16 cellular contexts compared by ENCODE assay signal in genomic region chr11:14366936-14367335, GRCh38. TPM values are rescaled to one million over a fixed set of nuclear protein-coding genes. Genes with fewer than 3 reads are reported as not detected.
A peak's percentile ranks its signal among the peaks of the same experiment; 100 is the strongest.
DNase-seq lines count a peak whose midpoint lies in the region; ATAC-seq and TF ChIP-seq lines count a peak whose summit lies in the region.
"Had no signal": no experiment of that assay in that cellular context is flagged by ENCODE, and none has a peak within 500 bp of the region (broad histone marks: within the 10 kb centered on the region; RNA-seq: fewer than 3 reads in every experiment).

No MANE protein-coding gene starts in this region.

- H3K4me3 ChIP-seq in DND-41 (ENCODE audit: low read depth in 1 of 2, low read length in 2 of 2): no peak overlapping the region
- H3K4me3 ChIP-seq: BLaER1 treated with 17β-estradiol and CSF1 and Interleukin-3, amounts not matched to agents 10 nM and 100 nM; GM23248; HAP-1 had no signal

- no peaks in the 10 kb centered on the region for H3K79me2 ChIP-seq in DND-41 (ENCODE audit: insufficient read depth, low read length)

- H3K9ac ChIP-seq in DND-41 (ENCODE audit: low read depth, low read length): no peak overlapping the region
- H3K9ac ChIP-seq: BLaER1 treated with 17β-estradiol and CSF1 and Interleukin-3, amounts not matched to agents 10 nM and 100 nM; GM23248 had no signal

- peak; percentile 93 for ATAC-seq in activated naive CD8-positive, alpha-beta T cell treated with anti-CD3 and anti-CD28 coated beads, Interleukin-2, amount 10 ng/mL, durations not matched to agents 7 days and 5 days (ENCODE audit: low read depth)
- peak; percentile 79 for ATAC-seq in DND-41 (ENCODE audit: insufficient read depth, low read depth)
- peak; percentile 69 for ATAC-seq in activated CD8-positive, alpha-beta T cell treated with anti-CD3 and anti-CD28 coated beads, Interleukin-2, amount 10 ng/mL, durations not matched to agents 7 days and 5 days
- ATAC-seq: HepG2 had no signal

- H3K36me3 ChIP-seq in DND-41 (ENCODE audit: insufficient read depth, low read length): no peaks in the 10 kb centered on the region
- H3K36me3 ChIP-seq: BLaER1 treated with 17β-estradiol and CSF1 and Interleukin-3, amounts not matched to agents 10 nM and 100 nM; HAP-1 had no signal

- intact Hi-C loops in activated CD4-positive, alpha-beta memory T cell treated with anti-CD3 and anti-CD28 coated beads for 36 hours (cut with micrococcal nuclease): no loop called here

- no peak overlapping the region for H3K4me2 ChIP-seq in DND-41 (ENCODE audit: insufficient read depth, low read length)
- H3K4me2 ChIP-seq: BLaER1 treated with 17β-estradiol and CSF1 and Interleukin-3, amounts not matched to agents 10 nM and 100 nM had no signal

- POLR2A ChIA-PET in activated CD4-positive, alpha-beta memory T cell treated with anti-CD3 and anti-CD28 coated beads, Interleukin-2, amount 10 ng/mL, durations not matched to agents 7 days and 5 days (lab: Charles Lee): interaction anchor here (0.9 to 1.5 kb wide), 5 partner anchors 8 to 133 kb away, joined by 3 to 8 read pairs (median 3); no protein-coding TSS in a partner anchor
- POLR2A ChIA-PET in activated CD4-positive, alpha-beta memory T cell treated with anti-CD3 and anti-CD28 coated beads for 36 hours (lab: Charles Lee): interaction anchor here (0.7 kb wide), 1 partner anchor 47 kb away, joined by 3 read pairs; no protein-coding TSS in a partner anchor
- POLR2A ChIA-PET in activated naive CD8-positive, alpha-beta T cell treated with anti-CD3 and anti-CD28 coated beads, Interleukin-2, amount 10 ng/mL, durations not matched to agents 7 days and 5 days (lab: Charles Lee): interaction anchor here (1.1 to 1.7 kb wide), 3 partner anchors 9 to 46 kb away, joined by 3 to 7 read pairs (median 6); no protein-coding TSS in a partner anchor
- POLR2A ChIA-PET in activated CD8-positive, alpha-beta T cell treated with anti-CD3 and anti-CD28 coated beads, Interleukin-2, amount 10 ng/mL, durations not matched to agents 7 days and 5 days (lab: Charles Lee): interaction anchor here (1.0 kb wide), 1 partner anchor 63 kb away, joined by 3 read pairs; no protein-coding TSS in a partner anchor

- H3K9me3 ChIP-seq in DND-41 (ENCODE audit: insufficient read depth, low read length, severe bottlenecking): no peaks in the 10 kb centered on the region
- H3K9me3 ChIP-seq: BLaER1 treated with 17β-estradiol and CSF1 and Interleukin-3, amounts not matched to agents 10 nM and 100 nM; HAP-1 had no signal

- no peak overlapping the region for H2AFZ ChIP-seq in DND-41 (ENCODE audit: low read depth, low read length)
- H2AFZ ChIP-seq: GM23248 had no signal

- TF ChIP-seq CTCF in DND-41 (IDR thresholded peaks at IDR 0.05; ENCODE audit: borderline replicate concordance, extremely low read depth, low read length, poor library complexity, severe bottlenecking): no peak

- no peaks in the 10 kb centered on the region for H4K20me1 ChIP-seq in DND-41 (ENCODE audit: insufficient read depth, low read length)
- H4K20me1 ChIP-seq: BLaER1 treated with 17β-estradiol and CSF1 and Interleukin-3, amounts not matched to agents 10 nM and 100 nM had no signal

- H3K27ac Mint-ChIP-seq in activated CD4-positive, alpha-beta memory T cell treated with anti-CD3 and anti-CD28 coated beads, Interleukin-2, amount 10 ng/mL, durations not matched to agents 7 days and 5 days: peak overlapping the region; percentile 6
- no peak overlapping the region for H3K27ac Mint-ChIP-seq in activated CD4-positive, alpha-beta memory T cell treated with anti-CD3 and anti-CD28 coated beads for 36 hours
- H3K27ac Mint-ChIP-seq in activated naive CD8-positive, alpha-beta T cell treated with anti-CD3 and anti-CD28 coated beads, Interleukin-2, amount 10 ng/mL, durations not matched to agents 7 days and 5 days: peak overlapping the region; percentile 49
- no peak overlapping the region for H3K27ac Mint-ChIP-seq in activated naive CD8-positive, alpha-beta T cell treated with anti-CD3 and anti-CD28 coated beads for 36 hours
- peak overlapping the region; percentile 60 for H3K27ac Mint-ChIP-seq in activated CD8-positive, alpha-beta T cell treated with anti-CD3 and anti-CD28 coated beads, Interleukin-2, amount 10 ng/mL, durations not matched to agents 7 days and 5 days
- H3K27ac Mint-ChIP-seq: B cell; CD8-positive, alpha-beta memory T cell had no signal

- H3K27me3 Mint-ChIP-seq in activated CD4-positive, alpha-beta memory T cell treated with anti-CD3 and anti-CD28 coated beads, Interleukin-2, amount 10 ng/mL, durations not matched to agents 7 days and 5 days: no peaks in the 10 kb centered on the region
- no peaks in the 10 kb centered on the region for H3K27me3 Mint-ChIP-seq in activated CD4-positive, alpha-beta memory T cell treated with anti-CD3 and anti-CD28 coated beads for 36 hours
- H3K27me3 Mint-ChIP-seq in activated naive CD8-positive, alpha-beta T cell treated with anti-CD3 and anti-CD28 coated beads, Interleukin-2, amount 10 ng/mL, durations not matched to agents 7 days and 5 days: no peaks in the 10 kb centered on the region
- H3K27me3 Mint-ChIP-seq in activated naive CD8-positive, alpha-beta T cell treated with anti-CD3 and anti-CD28 coated beads for 36 hours: no peaks in the 10 kb centered on the region
- no peaks in the 10 kb centered on the region for H3K27me3 Mint-ChIP-seq in activated CD8-positive, alpha-beta T cell treated with anti-CD3 and anti-CD28 coated beads, Interleukin-2, amount 10 ng/mL, durations not matched to agents 7 days and 5 days (ENCODE audit: low read depth)
- H3K27me3 Mint-ChIP-seq: B cell; CD8-positive, alpha-beta memory T cell had no signal

- DNase-seq in activated CD4-positive, alpha-beta memory T cell treated with anti-CD3 and anti-CD28 coated beads, Interleukin-2, amount 10 ng/mL, durations not matched to agents 7 days and 5 days: no peak
- DNase-seq in activated CD4-positive, alpha-beta memory T cell treated with anti-CD3 and anti-CD28 coated beads for 36 hours: no peak
- no peak for DNase-seq in activated naive CD8-positive, alpha-beta T cell treated with anti-CD3 and anti-CD28 coated beads, Interleukin-2, amount 10 ng/mL, durations not matched to agents 7 days and 5 days
- DNase-seq in activated naive CD8-positive, alpha-beta T cell treated with anti-CD3 and anti-CD28 coated beads for 36 hours: no peak
- DNase-seq in DND-41 (peak; percentile 25), anterior cingulate cortex (lab: John Stamatoyannopoulos, UW) (no peak)
- DNase-seq in activated CD8-positive, alpha-beta T cell treated with anti-CD3 and anti-CD28 coated beads, Interleukin-2, amount 10 ng/mL, durations not matched to agents 7 days and 5 days: no peak
- DNase-seq: CD8-positive, alpha-beta memory T cell; COR-L47; DMS 273 treated with DMSO at 0.1 percent for 48 hours; DMS53; GM23248 had no signal

- H3K36me3 Mint-ChIP-seq in activated CD4-positive, alpha-beta memory T cell treated with anti-CD3 and anti-CD28 coated beads, Interleukin-2, amount 10 ng/mL, durations not matched to agents 7 days and 5 days (ENCODE audit: low read depth): no peaks in the 10 kb centered on the region
- no peaks in the 10 kb centered on the region for H3K36me3 Mint-ChIP-seq in activated CD4-positive, alpha-beta memory T cell treated with anti-CD3 and anti-CD28 coated beads for 36 hours
- H3K36me3 Mint-ChIP-seq in activated naive CD8-positive, alpha-beta T cell treated with anti-CD3 and anti-CD28 coated beads, Interleukin-2, amount 10 ng/mL, durations not matched to agents 7 days and 5 days: no peaks in the 10 kb centered on the region
- H3K36me3 Mint-ChIP-seq in activated naive CD8-positive, alpha-beta T cell treated with anti-CD3 and anti-CD28 coated beads for 36 hours: no peaks in the 10 kb centered on the region
- H3K36me3 Mint-ChIP-seq in activated CD8-positive, alpha-beta T cell treated with anti-CD3 and anti-CD28 coated beads, Interleukin-2, amount 10 ng/mL, durations not matched to agents 7 days and 5 days (ENCODE audit: low read depth): no peaks in the 10 kb centered on the region
- H3K36me3 Mint-ChIP-seq: CD8-positive, alpha-beta memory T cell had no signal

- H3K27me3 ChIP-seq in DND-41 (ENCODE audit: insufficient read depth, low read length, poor library complexity): no peaks in the 10 kb centered on the region
- H3K27me3 ChIP-seq: BLaER1 treated with 17β-estradiol and CSF1 and Interleukin-3, amounts not matched to agents 10 nM and 100 nM had no signal

- H3K9me3 Mint-ChIP-seq in activated CD4-positive, alpha-beta memory T cell treated with anti-CD3 and anti-CD28 coated beads, Interleukin-2, amount 10 ng/mL, durations not matched to agents 7 days and 5 days: no peaks in the 10 kb centered on the region
- no peaks in the 10 kb centered on the region for H3K9me3 Mint-ChIP-seq in activated CD4-positive, alpha-beta memory T cell treated with anti-CD3 and anti-CD28 coated beads for 36 hours
- H3K9me3 Mint-ChIP-seq in activated naive CD8-positive, alpha-beta T cell treated with anti-CD3 and anti-CD28 coated beads, Interleukin-2, amount 10 ng/mL, durations not matched to agents 7 days and 5 days: no peaks in the 10 kb centered on the region
- no peaks in the 10 kb centered on the region for H3K9me3 Mint-ChIP-seq in activated naive CD8-positive, alpha-beta T cell treated with anti-CD3 and anti-CD28 coated beads for 36 hours
- no peaks in the 10 kb centered on the region for H3K9me3 Mint-ChIP-seq in activated CD8-positive, alpha-beta T cell treated with anti-CD3 and anti-CD28 coated beads, Interleukin-2, amount 10 ng/mL, durations not matched to agents 7 days and 5 days (ENCODE audit: insufficient read depth)
- H3K9me3 Mint-ChIP-seq: CD8-positive, alpha-beta memory T cell had no signal

- peaks cover 50% of the 10 kb centered on the region for H3K4me1 Mint-ChIP-seq in activated CD4-positive, alpha-beta memory T cell treated with anti-CD3 and anti-CD28 coated beads, Interleukin-2, amount 10 ng/mL, durations not matched to agents 7 days and 5 days
- peaks cover 15% of the 10 kb centered on the region for H3K4me1 Mint-ChIP-seq in activated CD4-positive, alpha-beta memory T cell treated with anti-CD3 and anti-CD28 coated beads for 36 hours (ENCODE audit: low read depth)
- peaks cover 38% of the 10 kb centered on the region for H3K4me1 Mint-ChIP-seq in activated naive CD8-positive, alpha-beta T cell treated with anti-CD3 and anti-CD28 coated beads, Interleukin-2, amount 10 ng/mL, durations not matched to agents 7 days and 5 days
- peaks cover 24% of the 10 kb centered on the region for H3K4me1 Mint-ChIP-seq in activated naive CD8-positive, alpha-beta T cell treated with anti-CD3 and anti-CD28 coated beads for 36 hours
- peaks cover 59% of the 10 kb centered on the region for H3K4me1 Mint-ChIP-seq in activated CD8-positive, alpha-beta T cell treated with anti-CD3 and anti-CD28 coated beads, Interleukin-2, amount 10 ng/mL, durations not matched to agents 7 days and 5 days (ENCODE audit: low read depth)

- no peak overlapping the region for H3K27ac ChIP-seq in DND-41 (ENCODE audit: low read length)
- H3K27ac ChIP-seq: BLaER1 treated with 17β-estradiol and CSF1 and Interleukin-3, amounts not matched to agents 10 nM and 100 nM; GM23248 had no signal

- H3K4me1 ChIP-seq in DND-41 (ENCODE audit: insufficient read depth, low read length): peaks cover 29% of the 10 kb centered on the region
- H3K4me1 ChIP-seq: HAP-1 had no signal

- H3K4me3 Mint-ChIP-seq in activated CD4-positive, alpha-beta memory T cell treated with anti-CD3 and anti-CD28 coated beads, Interleukin-2, amount 10 ng/mL, durations not matched to agents 7 days and 5 days: no peak overlapping the region
- no peak overlapping the region for H3K4me3 Mint-ChIP-seq in activated CD4-positive, alpha-beta memory T cell treated with anti-CD3 and anti-CD28 coated beads for 36 hours
- peak overlapping the region; percentile 52 for H3K4me3 Mint-ChIP-seq in activated naive CD8-positive, alpha-beta T cell treated with anti-CD3 and anti-CD28 coated beads, Interleukin-2, amount 10 ng/mL, durations not matched to agents 7 days and 5 days
- no peak overlapping the region for H3K4me3 Mint-ChIP-seq in activated naive CD8-positive, alpha-beta T cell treated with anti-CD3 and anti-CD28 coated beads for 36 hours
- H3K4me3 Mint-ChIP-seq in activated CD8-positive, alpha-beta T cell treated with anti-CD3 and anti-CD28 coated beads, Interleukin-2, amount 10 ng/mL, durations not matched to agents 7 days and 5 days: peak overlapping the region; percentile 28
- H3K4me3 Mint-ChIP-seq: B cell; CD8-positive, alpha-beta memory T cell had no signal

- CTCF ChIA-PET in activated CD4-positive, alpha-beta memory T cell treated with anti-CD3 and anti-CD28 coated beads, Interleukin-2, amount 10 ng/mL, durations not matched to agents 7 days and 5 days (lab: Charles Lee): interaction anchor here (0.7 to 2.2 kb wide), 6 partner anchors 10 to 67 kb away, joined by 3 to 6 read pairs (median 4); no protein-coding TSS in a partner anchor
- CTCF ChIA-PET in activated CD4-positive, alpha-beta memory T cell treated with anti-CD3 and anti-CD28 coated beads for 36 hours (lab: Charles Lee): no interaction called here
- CTCF ChIA-PET in activated CD8-positive, alpha-beta T cell treated with anti-CD3 and anti-CD28 coated beads, Interleukin-2, amount 10 ng/mL, durations not matched to agents 7 days and 5 days (lab: Charles Lee): interaction anchor here (0.9 to 1.7 kb wide), 4 partner anchors 38 to 89 kb away, joined by 3 to 7 read pairs (median 5); no protein-coding TSS in a partner anchor

RNA-seq across cellular contexts. Expression of gene RRAS2, which starts 8.0 kb away (rescaled TPM):
- 10 to 100 TPM; 55.7 to 58.5 TPM for total RNA-seq in activated CD4-positive, alpha-beta memory T cell treated with anti-CD3 and anti-CD28 coated beads, Interleukin-2, amount 10 ng/mL, durations not matched to agents 7 days and 5 days
- 10 to 100 TPM; 37.7 to 39.5 TPM for total RNA-seq in activated CD4-positive, alpha-beta memory T cell treated with anti-CD3 and anti-CD28 coated beads for 36 hours
- 10 to 100 TPM; 54.8 to 60.0 TPM for total RNA-seq in activated naive CD8-positive, alpha-beta T cell treated with anti-CD3 and anti-CD28 coated beads, Interleukin-2, amount 10 ng/mL, durations not matched to agents 7 days and 5 days
- total RNA-seq in activated naive CD8-positive, alpha-beta T cell treated with anti-CD3 and anti-CD28 coated beads for 36 hours: 10 to 100 TPM; 70.7 to 72.7 TPM
- 10 to 100 TPM; 97.3 to 98.1 TPM for total RNA-seq in activated CD8-positive, alpha-beta T cell treated with anti-CD3 and anti-CD28 coated beads, Interleukin-2, amount 10 ng/mL, durations not matched to agents 7 days and 5 days

Comparison
In these comparisons a context has a peak if more than half of its experiments do, and no peak if none do; other contexts are left out.
1. H3K27ac Mint-ChIP-seq: peak in activated CD4-positive, alpha-beta memory T cell treated with anti-CD3 and anti-CD28 coated beads, Interleukin-2, amount 10 ng/mL, durations not matched to agents 7 days and 5 days (single experiment), activated naive CD8-positive, alpha-beta T cell treated with anti-CD3 and anti-CD28 coated beads, Interleukin-2, amount 10 ng/mL, durations not matched to agents 7 days and 5 days (single experiment) and activated CD8-positive, alpha-beta T cell treated with anti-CD3 and anti-CD28 coated beads, Interleukin-2, amount 10 ng/mL, durations not matched to agents 7 days and 5 days (single experiment); none in activated CD4-positive, alpha-beta memory T cell treated with anti-CD3 and anti-CD28 coated beads for 36 hours (single experiment) and activated naive CD8-positive, alpha-beta T cell treated with anti-CD3 and anti-CD28 coated beads for 36 hours (single experiment).
2. H3K4me3 Mint-ChIP-seq: peak in activated naive CD8-positive, alpha-beta T cell treated with anti-CD3 and anti-CD28 coated beads, Interleukin-2, amount 10 ng/mL, durations not matched to agents 7 days and 5 days (single experiment) and activated CD8-positive, alpha-beta T cell treated with anti-CD3 and anti-CD28 coated beads, Interleukin-2, amount 10 ng/mL, durations not matched to agents 7 days and 5 days (single experiment); none in activated CD4-positive, alpha-beta memory T cell treated with anti-CD3 and anti-CD28 coated beads, Interleukin-2, amount 10 ng/mL, durations not matched to agents 7 days and 5 days (single experiment), activated CD4-positive, alpha-beta memory T cell treated with anti-CD3 and anti-CD28 coated beads for 36 hours (single experiment) and activated naive CD8-positive, alpha-beta T cell treated with anti-CD3 and anti-CD28 coated beads for 36 hours (single experiment).
3. Peak in every context shown above with its lines, with median percentiles within 50 percentile points of each other: ATAC-seq.